Comparison of ENCODE assay signal across 21 cellular contexts in genomic region chr10:130761032-130761575, GRCh38.
DNase-seq lines count a peak whose midpoint lies in the region; ATAC-seq and TF ChIP-seq lines count a peak whose summit lies in the region.
"Had no signal": no experiment of that assay in that cellular context is flagged by ENCODE, and none has a peak within 500 bp of the region (broad histone marks: within the 10 kb centered on the region; RNA-seq: fewer than 3 reads in every experiment).

No MANE protein-coding gene starts in this region.

- H3K4me1 Mint-ChIP-seq in activated naive CD4-positive, alpha-beta T cell treated with anti-CD3 and anti-CD28 coated beads for 36 hours (ENCODE audit: low read depth) = no peaks in the 10 kb centered on the region
- no peaks in the 10 kb centered on the region for H3K4me1 Mint-ChIP-seq in activated CD8-positive, alpha-beta memory T cell treated with anti-CD3 and anti-CD28 coated beads, Interleukin-2, amount 10 ng/mL, durations not matched to agents 7 days and 5 days

- TF ChIP-seq CTCF in A673 (conservative IDR thresholded peaks at IDR 0.05; ENCODE audit: low read depth, low read length) (no peak), RWPE2 (IDR thresholded peaks at IDR 0.05; ENCODE audit: poor library complexity, severe bottlenecking) (no peak)

- POLR2A ChIA-PET in A673 (lab: Charles Lee; ENCODE audit: low non-redundant PET) = no interaction called here

- H3K27me3 ChIP-seq in A673 (replicated peaks; ENCODE audit: insufficient read depth, low read depth, low read length, poor library complexity) (no peaks in the 10 kb centered on the region), RWPE2 (ENCODE audit: insufficient read depth, poor library complexity, severe bottlenecking) (no peaks in the 10 kb centered on the region)
- H3K27me3 ChIP-seq: BE2C had no signal

- DNase-seq in A673 (ENCODE audit: low spot score) (no peak), RWPE2 (ENCODE audit: low spot score) (peak; percentile 20), mesenteric fat pad (ENCODE audit: low spot score) (peak; percentile 49), posterior vena cava (ENCODE audit: low spot score) (peak; percentile 55), medulla oblongata (ENCODE audit: extremely low spot score) (no peak), AML-193 (lab: John Stamatoyannopoulos, UW) (no peak)
- no peak for DNase-seq in activated naive CD4-positive, alpha-beta T cell treated with anti-CD3 and anti-CD28 coated beads for 36 hours
- DNase-seq in activated CD8-positive, alpha-beta memory T cell treated with anti-CD3 and anti-CD28 coated beads, Interleukin-2, amount 10 ng/mL, durations not matched to agents 7 days and 5 days = no peak
- DNase-seq: 8988T; BE2C; C1 segment of cervical spinal cord; Caco-2; CD4-positive, alpha-beta T cell; DMS153; DMS79; GDM1; GOT3; H7; HFFc6; IMR-90 had no signal

- H3K4me3 ChIP-seq in A673 (ENCODE audit: low read depth, low read length, poor library complexity, severe bottlenecking) (no peak overlapping the region), RWPE2 (ENCODE audit: severe bottlenecking) (no peak overlapping the region)

- peaks cover 22% of the 10 kb centered on the region for H3K4me1 ChIP-seq in A673 (ENCODE audit: insufficient read depth, low read length, poor library complexity, severe bottlenecking)
- H3K4me1 ChIP-seq in RWPE2 (ENCODE audit: insufficient read depth, poor library complexity, severe bottlenecking) = no peaks in the 10 kb centered on the region
- H3K4me1 ChIP-seq: BE2C, Caco-2 had no signal

- BruUV-seq in A673 (replicated peaks; lab: Mats Ljungman, UMichigan) = no TSS peak

- CTCF ChIA-PET in A673 (lab: Charles Lee) = no interaction called here
- CTCF ChIA-PET in activated naive CD4-positive, alpha-beta T cell treated with anti-CD3 and anti-CD28 coated beads for 36 hours (lab: Charles Lee) = no interaction called here
- CTCF ChIA-PET in activated CD8-positive, alpha-beta memory T cell treated with anti-CD3 and anti-CD28 coated beads, Interleukin-2, amount 10 ng/mL, durations not matched to agents 7 days and 5 days (lab: Charles Lee) = no interaction called here

- H3K36me3 ChIP-seq in A673 (ENCODE audit: insufficient read depth, low read length, poor library complexity, severe bottlenecking) = no peaks in the 10 kb centered on the region
- no peaks in the 10 kb centered on the region for H3K36me3 ChIP-seq in RWPE2 (ENCODE audit: low read depth)
- H3K36me3 ChIP-seq: BE2C had no signal

- no peak overlapping the region for H3K4me3 Mint-ChIP-seq in activated naive CD4-positive, alpha-beta T cell treated with anti-CD3 and anti-CD28 coated beads for 36 hours
- no peak overlapping the region for H3K4me3 Mint-ChIP-seq in activated CD8-positive, alpha-beta memory T cell treated with anti-CD3 and anti-CD28 coated beads, Interleukin-2, amount 10 ng/mL, durations not matched to agents 7 days and 5 days
- H3K4me3 Mint-ChIP-seq: CD4-positive, alpha-beta T cell; HFFc6 had no signal

- intact Hi-C loops in A673 (cut with micrococcal nuclease; ENCODE audit: unreplicated experiment) (no loop called here), posterior vena cava (cut with DNase I) (no loop called here)
- intact Hi-C loops in activated naive CD4-positive, alpha-beta T cell treated with anti-CD3 and anti-CD28 coated beads for 36 hours (cut with micrococcal nuclease) = no loop called here

- H3K27ac Mint-ChIP-seq in activated naive CD4-positive, alpha-beta T cell treated with anti-CD3 and anti-CD28 coated beads for 36 hours = no peak overlapping the region
- H3K27ac Mint-ChIP-seq in activated CD8-positive, alpha-beta memory T cell treated with anti-CD3 and anti-CD28 coated beads, Interleukin-2, amount 10 ng/mL, durations not matched to agents 7 days and 5 days = no peak overlapping the region
- H3K27ac Mint-ChIP-seq: CD4-positive, alpha-beta T cell; HFFc6 had no signal

- no peak for ATAC-seq in RWPE2 (ENCODE audit: low read depth)
- no peak for ATAC-seq in activated CD8-positive, alpha-beta memory T cell treated with anti-CD3 and anti-CD28 coated beads, Interleukin-2, amount 10 ng/mL, durations not matched to agents 7 days and 5 days
- ATAC-seq: HCT116 had no signal

- H3K9me3 ChIP-seq in A673 (ENCODE audit: low read depth, low read length, poor library complexity, severe bottlenecking) (no peaks in the 10 kb centered on the region), RWPE2 (ENCODE audit: severe bottlenecking) (no peaks in the 10 kb centered on the region)
- H3K9me3 ChIP-seq: BE2C, Caco-2 had no signal

- H3K9me3 Mint-ChIP-seq in activated naive CD4-positive, alpha-beta T cell treated with anti-CD3 and anti-CD28 coated beads for 36 hours = no peaks in the 10 kb centered on the region
- peaks cover 5% of the 10 kb centered on the region for H3K9me3 Mint-ChIP-seq in activated CD8-positive, alpha-beta memory T cell treated with anti-CD3 and anti-CD28 coated beads, Interleukin-2, amount 10 ng/mL, durations not matched to agents 7 days and 5 days (ENCODE audit: low read depth)
- H3K9me3 Mint-ChIP-seq: CD4-positive, alpha-beta T cell had no signal

- H3K36me3 Mint-ChIP-seq in activated naive CD4-positive, alpha-beta T cell treated with anti-CD3 and anti-CD28 coated beads for 36 hours (ENCODE audit: low read depth) = no peaks in the 10 kb centered on the region
- H3K36me3 Mint-ChIP-seq in activated CD8-positive, alpha-beta memory T cell treated with anti-CD3 and anti-CD28 coated beads, Interleukin-2, amount 10 ng/mL, durations not matched to agents 7 days and 5 days = no peaks in the 10 kb centered on the region

- H3K27ac ChIP-seq in A673 (ENCODE audit: low read depth, low read length, poor library complexity, severe bottlenecking) (peak overlapping the region; percentile 47), RWPE2 (ENCODE audit: poor library complexity, severe bottlenecking) (no peak overlapping the region)

- no peaks in the 10 kb centered on the region for H3K27me3 Mint-ChIP-seq in activated naive CD4-positive, alpha-beta T cell treated with anti-CD3 and anti-CD28 coated beads for 36 hours (ENCODE audit: low read depth)
- no peaks in the 10 kb centered on the region for H3K27me3 Mint-ChIP-seq in activated CD8-positive, alpha-beta memory T cell treated with anti-CD3 and anti-CD28 coated beads, Interleukin-2, amount 10 ng/mL, durations not matched to agents 7 days and 5 days
- H3K27me3 Mint-ChIP-seq: CD4-positive, alpha-beta T cell had no signal

Comparison
In these comparisons a context has a peak if more than half of its experiments do, and no peak if none do; other contexts are left out.
1. DNase-seq: peak in RWPE2 (single experiment), mesenteric fat pad (single experiment) and posterior vena cava (single experiment); none in A673 (single experiment), activated naive CD4-positive, alpha-beta T cell treated with anti-CD3 and anti-CD28 coated beads for 36 hours (single experiment), medulla oblongata (single experiment), AML-193 (0 of 2) and activated CD8-positive, alpha-beta memory T cell treated with anti-CD3 and anti-CD28 coated beads, Interleukin-2, amount 10 ng/mL, durations not matched to agents 7 days and 5 days (single experiment).